In genomic region chr19:12162513-12162881, GRCh38 we compare ENCODE assay signal across 8 cellular contexts. TPM values are rescaled to one million over a fixed set of nuclear protein-coding genes. Genes with fewer than 3 reads are reported as not detected.
DNase-seq lines count a peak whose midpoint lies in the region; ATAC-seq, FAIRE-seq and TF ChIP-seq lines count a peak whose summit lies in the region.

No MANE protein-coding gene starts in this region.

- H3K4me3 ChIP-seq in Peyer's patch, result peak overlapping the region; percentile 61 to 97 (median 86)
- H3K4me3 ChIP-seq in fibroblast of the aortic adventitia (ENCODE audit: low read depth, low read length), result peak overlapping the region; percentile 93
- peak overlapping the region in 1 of 2 donors; percentile 99 for H3K4me3 ChIP-seq in small intestine (ENCODE audit: low read depth in 1 of 2, low read length in 2 of 2)

- no peak for DNase-seq in Peyer's patch
- DNase-seq in fibroblast of the aortic adventitia (ENCODE audit: low read depth), result no peak
- DNase-seq in small intestine, result no peak
- no peak for DNase-seq in NCI-H2227 (lab: John Stamatoyannopoulos, UW; ENCODE audit: unreplicated experiment)
- DNase-seq in A172 (ENCODE audit: low spot score), result no peak
- DNase-seq in activated gamma-delta T cell (lab: John Stamatoyannopoulos, UW), result no peak

- TF ChIP-seq POLR2A in Peyer's patch (IDR thresholded peaks at IDR 0.05), result no peak

- no peaks in the 10 kb centered on the region for H3K36me3 ChIP-seq in Peyer's patch
- H3K36me3 ChIP-seq in small intestine (ENCODE audit: control insufficient read depth in 2 of 2, insufficient read depth in 2 of 2, low read length in 2 of 2), result peaks cover 0 to 2% of the 10 kb centered on the region in 2 donors

- ATAC-seq in GM21528 (IDR thresholded peaks at IDR 0.05; ENCODE audit: low FRiP score, unreplicated experiment) (peak; percentile 12), GM21529 (IDR thresholded peaks at IDR 0.05; ENCODE audit: unreplicated experiment) (no peak)

- H3K27ac ChIP-seq in Peyer's patch, result peak overlapping the region; percentile 82 to 99 (median 92)
- peak overlapping the region; percentile 16 to 49 for H3K27ac ChIP-seq in small intestine (ENCODE audit: low read depth in 1 of 2, low read length in 1 of 2)

- H3K4me1 ChIP-seq in Peyer's patch (peaks cover 0 to 15% (median 4%) of the 10 kb centered on the region in 4 donors), small intestine (ENCODE audit: control insufficient read depth in 2 of 2, insufficient read depth in 1 of 2, low read depth in 1 of 2, low read length in 1 of 2) (peaks cover 2 to 7% of the 10 kb centered on the region in 2 donors)

- no peak for FAIRE-seq in small intestine (lab: Jason Lieb, UNC)

- WGBS in small intestine, 3 donors, result 14 to 15% (median 14%) methylated on average over 8 of the region's 8 CpGs

- H3K27me3 ChIP-seq in Peyer's patch, result no peaks in the 10 kb centered on the region
- no peaks in the 10 kb centered on the region for H3K27me3 ChIP-seq in small intestine (ENCODE audit: control insufficient read depth in 2 of 2, insufficient read depth in 2 of 2, low read length in 2 of 2)

- H3K9me3 ChIP-seq in Peyer's patch, result no peaks in the 10 kb centered on the region
- H3K9me3 ChIP-seq in small intestine (ENCODE audit: control insufficient read depth, low read depth), result no peaks in the 10 kb centered on the region

- TF ChIP-seq CTCF in Peyer's patch (IDR thresholded peaks at IDR 0.05) (no peak), fibroblast of the aortic adventitia (IDR thresholded peaks at IDR 0.05; ENCODE audit: insufficient read depth, low read length) (no peak)

RNA-seq across cellular contexts. Expression of gene ZNF136, which starts 0.4 kb away (rescaled TPM):
- total RNA-seq in Peyer's patch (10 to 100 TPM in 2 of 4 donors, 1 to 10 TPM in 2; 6.4 to 26.4 (median 9.8) TPM), fibroblast of the aortic adventitia (ENCODE audit: low replicate concordance) (5.5 and 8.4 TPM in 2 replicates)
- polyA plus RNA-seq in small intestine, result 1 to 10 TPM; 2.7 to 3.3 (median 3.0) TPM
- 8.8 and 16.1 TPM in 2 replicates for total RNA-seq in A172 (2014; rRNA removed; shearing (Covaris generic))

RNA-seq across cellular contexts. Expression of gene ZNF625, which starts 6.0 kb away (rescaled TPM):
- total RNA-seq in Peyer's patch (1 to 10 TPM; 1.7 to 5.8 (median 3.9) TPM), fibroblast of the aortic adventitia (ENCODE audit: low replicate concordance) (7.2 and 18.6 TPM in 2 replicates)
- 1 to 10 TPM in 1 of 3 donors, not detected in 2; 1.3 TPM for polyA plus RNA-seq in small intestine
- 7.7 and 14.5 TPM in 2 replicates for total RNA-seq in A172 (2014; rRNA removed; shearing (Covaris generic))

RNA-seq across cellular contexts. Expression of gene ZNF20, which starts 22.3 kb away (rescaled TPM):
- total RNA-seq in Peyer's patch (1 to 10 TPM in 3 of 4 donors, under 1 TPM in 1; 0.88 to 9.5 (median 7.6) TPM), fibroblast of the aortic adventitia (ENCODE audit: low replicate concordance) (3.9 and 4.8 TPM in 2 replicates)
- polyA plus RNA-seq in small intestine, result 1 to 10 TPM; 2.4 to 4.2 (median 2.8) TPM
- 7.8 and 11.4 TPM in 2 replicates for total RNA-seq in A172 (2014; rRNA removed; shearing (Covaris generic))
